ENCODE assay signal across 1 cellular context in the genomic region with DNA sequence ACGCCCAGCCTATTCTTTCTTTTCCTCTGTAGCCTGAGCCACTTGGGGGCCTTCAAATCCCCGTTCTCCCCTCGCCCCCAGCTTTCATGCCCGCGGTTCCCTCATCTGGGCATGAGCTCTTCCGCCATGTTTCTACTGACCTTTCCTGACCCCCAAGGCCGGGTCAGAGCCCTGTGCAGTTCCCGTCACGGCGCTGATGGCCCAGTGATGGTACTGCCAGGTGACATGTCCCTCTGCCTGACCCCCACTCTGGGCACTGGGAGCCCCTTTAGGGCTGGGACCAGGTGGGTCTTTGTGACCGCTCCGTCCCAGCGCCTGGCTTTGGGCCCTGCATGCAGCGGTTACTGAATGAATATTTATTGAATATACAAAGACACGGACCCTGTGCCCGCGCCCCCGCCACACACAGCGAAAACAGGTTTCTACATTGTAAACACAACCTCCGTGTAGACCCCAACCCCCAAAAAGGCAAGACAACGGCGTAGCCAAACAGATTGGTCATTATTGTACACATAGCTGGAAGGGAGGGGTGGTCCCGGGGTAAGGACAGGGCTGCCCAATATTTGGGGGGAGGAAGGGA.
A peak's percentile ranks its signal among the peaks of the same experiment; 100 is the strongest.
TF ChIP-seq lines count a peak whose summit lies in the region.

No MANE protein-coding gene starts in this region.

TF ChIP-seq in HepG2, 621 proteins besides CTCF, POLR2A, EP300 and RAD21 (continues in another document):
- TF ChIP-seq RCOR2 (CRISPR knock-in tag; IDR thresholded peaks at IDR 0.05) (no peak), TCF7 (IDR thresholded peaks at IDR 0.05; ENCODE audit: low read depth) (no peak), ZNF660 (CRISPR knock-in tag; IDR thresholded peaks at IDR 0.05; ENCODE audit: borderline replicate concordance, low read depth) (no peak), ZNF746 (CRISPR knock-in tag; IDR thresholded peaks at IDR 0.05) (no peak), FOXA3 (CRISPR knock-in tag; IDR thresholded peaks at IDR 0.05) (no peak), ZSCAN30 (CRISPR knock-in tag; IDR thresholded peaks at IDR 0.05) (no peak), ZNF496 (CRISPR knock-in tag; IDR thresholded peaks at IDR 0.05; ENCODE audit: insufficient replicate concordance) (no peak), FOXO1 (CRISPR knock-in tag; IDR thresholded peaks at IDR 0.05) (no peak), ZNF432 (CRISPR knock-in tag; IDR thresholded peaks at IDR 0.05; ENCODE audit: borderline replicate concordance) (no peak), EED (CRISPR knock-in tag; IDR thresholded peaks at IDR 0.05) (no peak), ZMAT3 (CRISPR knock-in tag; conservative IDR thresholded peaks at IDR 0.05) (no peak), JUN (CRISPR knock-in tag; IDR thresholded peaks at IDR 0.05) (no peak), ZNF674 (CRISPR knock-in tag; IDR thresholded peaks at IDR 0.05; ENCODE audit: low read depth) (no peak), CCDC6 (CRISPR knock-in tag; IDR thresholded peaks at IDR 0.05) (no peak), NCOA5 (CRISPR knock-in tag; IDR thresholded peaks at IDR 0.05) (no peak), YY1 (IDR thresholded peaks at IDR 0.05; ENCODE audit: insufficient read depth, insufficient replicate concordance, low read depth, low read length) (peak; percentile 49), ZNF629 (CRISPR knock-in tag; conservative IDR thresholded peaks at IDR 0.05) (no peak), RBM39 (IDR thresholded peaks at IDR 0.05; ENCODE audit: low read depth, low read length, poor library complexity, severe bottlenecking) (peak; percentile 69)
- TF ChIP-seq, protein P1, sequence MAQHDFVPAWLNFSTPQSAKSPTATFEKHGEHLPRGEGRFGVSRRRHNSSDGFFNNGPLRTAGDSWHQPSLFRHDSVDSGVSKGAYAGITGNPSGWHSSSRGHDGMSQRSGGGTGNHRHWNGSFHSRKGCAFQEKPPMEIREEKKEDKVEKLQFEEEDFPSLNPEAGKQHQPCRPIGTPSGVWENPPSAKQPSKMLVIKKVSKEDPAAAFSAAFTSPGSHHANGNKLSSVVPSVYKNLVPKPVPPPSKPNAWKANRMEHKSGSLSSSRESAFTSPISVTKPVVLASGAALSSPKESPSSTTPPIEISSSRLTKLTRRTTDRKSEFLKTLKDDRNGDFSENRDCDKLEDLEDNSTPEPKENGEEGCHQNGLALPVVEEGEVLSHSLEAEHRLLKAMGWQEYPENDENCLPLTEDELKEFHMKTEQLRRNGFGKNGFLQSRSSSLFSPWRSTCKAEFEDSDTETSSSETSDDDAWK (CRISPR knock-in tag; IDR thresholded peaks at IDR 0.05), result no peak
- TF ChIP-seq, protein P2, sequence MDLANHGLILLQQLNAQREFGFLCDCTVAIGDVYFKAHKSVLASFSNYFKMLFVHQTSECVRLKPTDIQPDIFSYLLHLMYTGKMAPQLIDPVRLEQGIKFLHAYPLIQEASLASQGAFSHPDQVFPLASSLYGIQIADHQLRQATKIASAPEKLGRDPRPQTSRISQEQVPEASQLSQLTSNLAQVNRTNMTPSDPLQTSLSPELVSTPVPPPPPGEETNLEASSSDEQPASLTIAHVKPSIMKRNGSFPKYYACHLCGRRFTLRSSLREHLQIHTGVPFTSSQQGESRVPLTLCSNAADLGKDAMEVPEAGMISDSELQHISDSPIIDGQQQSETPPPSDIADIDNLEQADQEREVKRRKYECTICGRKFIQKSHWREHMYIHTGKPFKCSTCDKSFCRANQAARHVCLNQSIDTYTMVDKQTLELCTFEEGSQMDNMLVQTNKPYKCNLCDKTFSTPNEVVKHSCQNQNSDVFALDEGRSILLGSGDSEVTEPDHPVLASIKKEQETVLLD (CRISPR knock-in tag; IDR thresholded peaks at IDR 0.05; ENCODE audit: low read depth), result no peak
- TF ChIP-seq, protein P3, sequence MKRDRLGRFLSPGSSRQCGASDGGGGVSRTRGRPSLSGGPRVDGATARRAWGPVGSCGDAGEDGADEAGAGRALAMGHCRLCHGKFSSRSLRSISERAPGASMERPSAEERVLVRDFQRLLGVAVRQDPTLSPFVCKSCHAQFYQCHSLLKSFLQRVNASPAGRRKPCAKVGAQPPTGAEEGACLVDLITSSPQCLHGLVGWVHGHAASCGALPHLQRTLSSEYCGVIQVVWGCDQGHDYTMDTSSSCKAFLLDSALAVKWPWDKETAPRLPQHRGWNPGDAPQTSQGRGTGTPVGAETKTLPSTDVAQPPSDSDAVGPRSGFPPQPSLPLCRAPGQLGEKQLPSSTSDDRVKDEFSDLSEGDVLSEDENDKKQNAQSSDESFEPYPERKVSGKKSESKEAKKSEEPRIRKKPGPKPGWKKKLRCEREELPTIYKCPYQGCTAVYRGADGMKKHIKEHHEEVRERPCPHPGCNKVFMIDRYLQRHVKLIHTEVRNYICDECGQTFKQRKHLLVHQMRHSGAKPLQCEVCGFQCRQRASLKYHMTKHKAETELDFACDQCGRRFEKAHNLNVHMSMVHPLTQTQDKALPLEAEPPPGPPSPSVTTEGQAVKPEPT (CRISPR knock-in tag; IDR thresholded peaks at IDR 0.05; ENCODE audit: low read depth), result no peak
- TF ChIP-seq, protein P4, sequence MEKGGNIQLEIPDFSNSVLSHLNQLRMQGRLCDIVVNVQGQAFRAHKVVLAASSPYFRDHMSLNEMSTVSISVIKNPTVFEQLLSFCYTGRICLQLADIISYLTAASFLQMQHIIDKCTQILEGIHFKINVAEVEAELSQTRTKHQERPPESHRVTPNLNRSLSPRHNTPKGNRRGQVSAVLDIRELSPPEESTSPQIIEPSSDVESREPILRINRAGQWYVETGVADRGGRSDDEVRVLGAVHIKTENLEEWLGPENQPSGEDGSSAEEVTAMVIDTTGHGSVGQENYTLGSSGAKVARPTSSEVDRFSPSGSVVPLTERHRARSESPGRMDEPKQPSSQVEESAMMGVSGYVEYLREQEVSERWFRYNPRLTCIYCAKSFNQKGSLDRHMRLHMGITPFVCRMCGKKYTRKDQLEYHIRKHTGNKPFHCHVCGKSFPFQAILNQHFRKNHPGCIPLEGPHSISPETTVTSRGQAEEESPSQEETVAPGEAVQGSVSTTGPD (CRISPR knock-in tag; IDR thresholded peaks at IDR 0.05), result no peak
- TF ChIP-seq, protein P5, sequence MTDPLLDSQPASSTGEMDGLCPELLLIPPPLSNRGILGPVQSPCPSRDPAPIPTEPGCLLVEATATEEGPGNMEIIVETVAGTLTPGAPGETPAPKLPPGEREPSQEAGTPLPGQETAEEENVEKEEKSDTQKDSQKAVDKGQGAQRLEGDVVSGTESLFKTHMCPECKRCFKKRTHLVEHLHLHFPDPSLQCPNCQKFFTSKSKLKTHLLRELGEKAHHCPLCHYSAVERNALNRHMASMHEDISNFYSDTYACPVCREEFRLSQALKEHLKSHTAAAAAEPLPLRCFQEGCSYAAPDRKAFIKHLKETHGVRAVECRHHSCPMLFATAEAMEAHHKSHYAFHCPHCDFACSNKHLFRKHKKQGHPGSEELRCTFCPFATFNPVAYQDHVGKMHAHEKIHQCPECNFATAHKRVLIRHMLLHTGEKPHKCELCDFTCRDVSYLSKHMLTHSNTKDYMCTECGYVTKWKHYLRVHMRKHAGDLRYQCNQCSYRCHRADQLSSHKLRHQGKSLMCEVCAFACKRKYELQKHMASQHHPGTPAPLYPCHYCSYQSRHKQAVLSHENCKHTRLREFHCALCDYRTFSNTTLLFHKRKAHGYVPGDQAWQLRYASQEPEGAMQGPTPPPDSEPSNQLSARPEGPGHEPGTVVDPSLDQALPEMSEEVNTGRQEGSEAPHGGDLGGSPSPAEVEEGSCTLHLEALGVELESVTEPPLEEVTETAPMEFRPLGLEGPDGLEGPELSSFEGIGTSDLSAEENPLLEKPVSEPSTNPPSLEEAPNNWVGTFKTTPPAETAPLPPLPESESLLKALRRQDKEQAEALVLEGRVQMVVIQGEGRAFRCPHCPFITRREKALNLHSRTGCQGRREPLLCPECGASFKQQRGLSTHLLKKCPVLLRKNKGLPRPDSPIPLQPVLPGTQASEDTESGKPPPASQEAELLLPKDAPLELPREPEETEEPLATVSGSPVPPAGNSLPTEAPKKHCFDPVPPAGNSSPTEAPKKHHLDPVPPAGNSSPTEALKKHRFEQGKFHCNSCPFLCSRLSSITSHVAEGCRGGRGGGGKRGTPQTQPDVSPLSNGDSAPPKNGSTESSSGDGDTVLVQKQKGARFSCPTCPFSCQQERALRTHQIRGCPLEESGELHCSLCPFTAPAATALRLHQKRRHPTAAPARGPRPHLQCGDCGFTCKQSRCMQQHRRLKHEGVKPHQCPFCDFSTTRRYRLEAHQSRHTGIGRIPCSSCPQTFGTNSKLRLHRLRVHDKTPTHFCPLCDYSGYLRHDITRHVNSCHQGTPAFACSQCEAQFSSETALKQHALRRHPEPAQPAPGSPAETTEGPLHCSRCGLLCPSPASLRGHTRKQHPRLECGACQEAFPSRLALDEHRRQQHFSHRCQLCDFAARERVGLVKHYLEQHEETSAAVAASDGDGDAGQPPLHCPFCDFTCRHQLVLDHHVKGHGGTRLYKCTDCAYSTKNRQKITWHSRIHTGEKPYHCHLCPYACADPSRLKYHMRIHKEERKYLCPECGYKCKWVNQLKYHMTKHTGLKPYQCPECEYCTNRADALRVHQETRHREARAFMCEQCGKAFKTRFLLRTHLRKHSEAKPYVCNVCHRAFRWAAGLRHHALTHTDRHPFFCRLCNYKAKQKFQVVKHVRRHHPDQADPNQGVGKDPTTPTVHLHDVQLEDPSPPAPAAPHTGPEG (CRISPR knock-in tag; IDR thresholded peaks at IDR 0.05), result no peak
- TF ChIP-seq, protein P6, sequence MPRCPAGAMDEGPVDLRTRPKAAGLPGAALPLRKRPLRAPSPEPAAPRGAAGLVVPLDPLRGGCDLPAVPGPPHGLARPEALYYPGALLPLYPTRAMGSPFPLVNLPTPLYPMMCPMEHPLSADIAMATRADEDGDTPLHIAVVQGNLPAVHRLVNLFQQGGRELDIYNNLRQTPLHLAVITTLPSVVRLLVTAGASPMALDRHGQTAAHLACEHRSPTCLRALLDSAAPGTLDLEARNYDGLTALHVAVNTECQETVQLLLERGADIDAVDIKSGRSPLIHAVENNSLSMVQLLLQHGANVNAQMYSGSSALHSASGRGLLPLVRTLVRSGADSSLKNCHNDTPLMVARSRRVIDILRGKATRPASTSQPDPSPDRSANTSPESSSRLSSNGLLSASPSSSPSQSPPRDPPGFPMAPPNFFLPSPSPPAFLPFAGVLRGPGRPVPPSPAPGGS (CRISPR knock-in tag; IDR thresholded peaks at IDR 0.05), result no peak
- TF ChIP-seq, protein P7, sequence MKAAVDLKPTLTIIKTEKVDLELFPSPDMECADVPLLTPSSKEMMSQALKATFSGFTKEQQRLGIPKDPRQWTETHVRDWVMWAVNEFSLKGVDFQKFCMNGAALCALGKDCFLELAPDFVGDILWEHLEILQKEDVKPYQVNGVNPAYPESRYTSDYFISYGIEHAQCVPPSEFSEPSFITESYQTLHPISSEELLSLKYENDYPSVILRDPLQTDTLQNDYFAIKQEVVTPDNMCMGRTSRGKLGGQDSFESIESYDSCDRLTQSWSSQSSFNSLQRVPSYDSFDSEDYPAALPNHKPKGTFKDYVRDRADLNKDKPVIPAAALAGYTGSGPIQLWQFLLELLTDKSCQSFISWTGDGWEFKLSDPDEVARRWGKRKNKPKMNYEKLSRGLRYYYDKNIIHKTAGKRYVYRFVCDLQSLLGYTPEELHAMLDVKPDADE (CRISPR knock-in tag; IDR thresholded peaks at IDR 0.05), result no peak
- TF ChIP-seq, protein P8, sequence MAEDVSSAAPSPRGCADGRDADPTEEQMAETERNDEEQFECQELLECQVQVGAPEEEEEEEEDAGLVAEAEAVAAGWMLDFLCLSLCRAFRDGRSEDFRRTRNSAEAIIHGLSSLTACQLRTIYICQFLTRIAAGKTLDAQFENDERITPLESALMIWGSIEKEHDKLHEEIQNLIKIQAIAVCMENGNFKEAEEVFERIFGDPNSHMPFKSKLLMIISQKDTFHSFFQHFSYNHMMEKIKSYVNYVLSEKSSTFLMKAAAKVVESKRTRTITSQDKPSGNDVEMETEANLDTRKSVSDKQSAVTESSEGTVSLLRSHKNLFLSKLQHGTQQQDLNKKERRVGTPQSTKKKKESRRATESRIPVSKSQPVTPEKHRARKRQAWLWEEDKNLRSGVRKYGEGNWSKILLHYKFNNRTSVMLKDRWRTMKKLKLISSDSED (CRISPR knock-in tag; IDR thresholded peaks at IDR 0.05), result no peak
- TF ChIP-seq, protein P9, sequence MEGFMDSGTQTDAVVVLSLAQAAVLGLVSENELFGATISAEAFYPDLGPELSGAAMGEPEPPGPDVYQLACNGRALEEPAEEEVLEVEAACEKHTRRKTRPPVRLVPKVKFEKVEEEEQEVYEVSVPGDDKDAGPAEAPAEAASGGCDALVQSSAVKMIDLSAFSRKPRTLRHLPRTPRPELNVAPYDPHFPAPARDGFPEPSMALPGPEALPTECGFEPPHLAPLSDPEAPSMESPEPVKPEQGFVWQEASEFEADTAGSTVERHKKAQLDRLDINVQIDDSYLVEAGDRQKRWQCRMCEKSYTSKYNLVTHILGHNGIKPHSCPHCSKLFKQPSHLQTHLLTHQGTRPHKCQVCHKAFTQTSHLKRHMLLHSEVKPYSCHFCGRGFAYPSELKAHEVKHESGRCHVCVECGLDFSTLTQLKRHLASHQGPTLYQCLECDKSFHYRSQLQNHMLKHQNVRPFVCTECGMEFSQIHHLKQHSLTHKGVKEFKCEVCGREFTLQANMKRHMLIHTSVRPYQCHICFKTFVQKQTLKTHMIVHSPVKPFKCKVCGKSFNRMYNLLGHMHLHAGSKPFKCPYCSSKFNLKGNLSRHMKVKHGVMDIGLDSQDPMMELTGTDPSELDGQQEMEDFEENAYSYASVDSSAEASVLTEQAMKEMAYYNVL (CRISPR knock-in tag; IDR thresholded peaks at IDR 0.05; ENCODE audit: borderline replicate concordance), result no peak
- TF ChIP-seq, protein P10, sequence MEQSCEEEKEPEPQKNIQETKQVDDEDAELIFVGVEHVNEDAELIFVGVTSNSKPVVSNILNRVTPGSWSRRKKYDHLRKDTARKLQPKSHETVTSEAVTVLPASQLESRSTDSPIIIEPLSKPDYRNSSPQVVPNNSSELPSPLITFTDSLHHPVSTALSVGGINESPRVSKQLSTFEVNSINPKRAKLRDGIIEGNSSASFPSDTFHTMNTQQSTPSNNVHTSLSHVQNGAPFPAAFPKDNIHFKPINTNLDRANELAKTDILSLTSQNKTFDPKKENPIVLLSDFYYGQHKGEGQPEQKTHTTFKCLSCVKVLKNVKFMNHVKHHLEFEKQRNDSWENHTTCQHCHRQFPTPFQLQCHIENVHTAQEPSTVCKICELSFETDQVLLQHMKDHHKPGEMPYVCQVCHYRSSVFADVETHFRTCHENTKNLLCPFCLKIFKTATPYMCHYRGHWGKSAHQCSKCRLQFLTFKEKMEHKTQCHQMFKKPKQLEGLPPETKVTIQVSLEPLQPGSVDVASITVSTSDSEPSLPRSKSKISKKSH (CRISPR knock-in tag; IDR thresholded peaks at IDR 0.05; ENCODE audit: borderline replicate concordance), result peak; percentile 80; the same call in 1 of the 2 replicates
- TF ChIP-seq, protein P11, sequence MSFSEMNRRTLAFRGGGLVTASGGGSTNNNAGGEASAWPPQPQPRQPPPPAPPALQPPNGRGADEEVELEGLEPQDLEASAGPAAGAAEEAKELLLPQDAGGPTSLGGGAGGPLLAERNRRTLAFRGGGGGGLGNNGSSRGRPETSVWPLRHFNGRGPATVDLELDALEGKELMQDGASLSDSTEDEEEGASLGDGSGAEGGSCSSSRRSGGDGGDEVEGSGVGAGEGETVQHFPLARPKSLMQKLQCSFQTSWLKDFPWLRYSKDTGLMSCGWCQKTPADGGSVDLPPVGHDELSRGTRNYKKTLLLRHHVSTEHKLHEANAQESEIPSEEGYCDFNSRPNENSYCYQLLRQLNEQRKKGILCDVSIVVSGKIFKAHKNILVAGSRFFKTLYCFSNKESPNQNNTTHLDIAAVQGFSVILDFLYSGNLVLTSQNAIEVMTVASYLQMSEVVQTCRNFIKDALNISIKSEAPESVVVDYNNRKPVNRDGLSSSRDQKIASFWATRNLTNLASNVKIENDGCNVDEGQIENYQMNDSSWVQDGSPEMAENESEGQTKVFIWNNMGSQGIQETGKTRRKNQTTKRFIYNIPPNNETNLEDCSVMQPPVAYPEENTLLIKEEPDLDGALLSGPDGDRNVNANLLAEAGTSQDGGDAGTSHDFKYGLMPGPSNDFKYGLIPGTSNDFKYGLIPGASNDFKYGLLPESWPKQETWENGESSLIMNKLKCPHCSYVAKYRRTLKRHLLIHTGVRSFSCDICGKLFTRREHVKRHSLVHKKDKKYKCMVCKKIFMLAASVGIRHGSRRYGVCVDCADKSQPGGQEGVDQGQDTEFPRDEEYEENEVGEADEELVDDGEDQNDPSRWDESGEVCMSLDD (CRISPR knock-in tag; IDR thresholded peaks at IDR 0.05; ENCODE audit: borderline replicate concordance), result no peak
